21 cellular contexts compared by ENCODE assay signal in the genomic region with DNA sequence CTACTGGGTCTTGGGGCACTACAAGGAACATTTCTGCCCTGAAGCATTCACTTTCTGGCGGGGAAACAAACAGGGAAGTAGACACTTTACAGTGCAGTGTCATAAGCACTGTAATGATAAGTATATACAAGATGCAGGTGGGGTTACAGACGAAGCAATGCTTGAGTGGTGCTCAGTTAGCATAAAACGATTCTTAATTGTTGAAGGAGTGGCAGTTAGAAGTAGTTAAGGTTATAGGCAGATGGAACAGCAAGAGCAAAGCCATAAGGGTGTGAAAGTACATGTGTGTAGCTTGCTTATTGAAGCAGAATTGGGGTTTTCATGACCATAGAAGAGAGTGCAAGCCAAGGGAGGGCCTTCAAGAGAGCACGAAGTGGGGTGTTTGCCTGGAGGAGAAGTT. TPM values are rescaled to one million over a fixed set of nuclear protein-coding genes. Genes with fewer than 3 reads are reported as not detected.
A peak's percentile ranks its signal among the peaks of the same experiment; 100 is the strongest.
DNase-seq lines count a peak whose midpoint lies in the region; ATAC-seq and TF ChIP-seq lines count a peak whose summit lies in the region.
"Had no signal": no experiment of that assay in that cellular context is flagged by ENCODE, and none has a peak within 500 bp of the region (broad histone marks: within the 10 kb centered on the region; RNA-seq: fewer than 3 reads in every experiment).

No MANE protein-coding gene starts in this region.

- ATAC-seq in GM18505 (IDR thresholded peaks at IDR 0.05; ENCODE audit: unreplicated experiment) = peak; percentile 74
- ATAC-seq in GM21529 (IDR thresholded peaks at IDR 0.05; ENCODE audit: unreplicated experiment) = peak; percentile 56
- peak; percentile 51 for ATAC-seq in HG03432 (IDR thresholded peaks at IDR 0.05; ENCODE audit: unreplicated experiment)
- ATAC-seq in left colon = peak; percentile 90
- no peak for ATAC-seq in GM21381 (IDR thresholded peaks at IDR 0.05; ENCODE audit: unreplicated experiment)
- ATAC-seq: activated T-cell treated with anti-CD3 and anti-CD28 coated beads, Interleukin-2, amount 50 U/mL, for 4 hours; body of pancreas; HepG2 had no signal

- DNase-seq in left colon (no peak), amygdala (lab: John Stamatoyannopoulos, UW) (no peak), T-helper 1 cell (no peak)
- DNase-seq in activated CD8-positive, alpha-beta memory T cell treated with anti-CD3 and anti-CD28 coated beads for 24 hours = no peak
- DNase-seq: activated CD4-positive, alpha-beta memory T cell treated with anti-CD3 and anti-CD28 coated beads, Interleukin-2, amount 10 ng/mL, durations not matched to agents 7 days and 5 days; activated T-cell treated with anti-CD3 and anti-CD28 coated beads, Interleukin-2, amount 50 U/mL, for 4 hours; body of pancreas; CD4-positive, alpha-beta T cell; colonic mucosa; DMS53; mesenchymal stem cell; MM.1S; NCI-H1930; SIG-M5; stimulated activated CD4-positive, alpha-beta T cell treated with anti-CD3 and anti-CD28 coated beads, Interleukin-2, amount 100 ng/mL, for 48 hours; WERI-Rb-1 had no signal

- intact Hi-C loops in left colon (cut with DNase I, micrococcal nuclease) = no loop called here

- no peak for TF ChIP-seq POLR2A in GM18505 (IDR thresholded peaks at IDR 0.05; ENCODE audit: borderline replicate concordance, extremely low read depth, insufficient read depth, insufficient read length)

RNA-seq across cellular contexts. Expression of a gene that starts 46.2 kb away (rescaled TPM):
- 10 to 100 TPM; 17.2 to 18.9 TPM for total RNA-seq in left colon
